Comparison of ENCODE assay signal across 17 cellular contexts in the genomic region with DNA sequence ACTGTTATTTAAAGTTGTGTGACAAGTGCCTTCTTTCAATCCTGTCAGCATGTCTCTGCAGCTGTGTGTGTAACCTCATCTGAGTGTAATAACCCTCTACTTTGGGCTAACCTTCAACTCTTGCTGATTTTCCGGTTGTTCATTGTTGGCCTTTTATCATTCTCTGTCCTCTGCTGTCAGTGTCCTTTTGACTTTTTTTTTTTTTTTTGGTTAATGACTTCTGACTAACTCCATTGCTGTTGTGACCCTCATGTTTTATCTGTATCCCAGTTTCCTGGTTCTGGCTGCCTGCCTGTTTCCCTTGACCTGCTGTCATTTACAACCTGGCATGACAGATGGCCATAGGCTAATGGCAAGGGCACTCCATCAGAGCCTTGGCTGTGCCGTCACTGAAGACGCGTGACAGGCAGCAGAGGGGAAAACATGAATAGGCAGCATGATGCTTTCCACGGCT.
DNase-seq lines count a peak whose midpoint lies in the region; ATAC-seq, FAIRE-seq and TF ChIP-seq lines count a peak whose summit lies in the region.
"Had no signal": no experiment of that assay in that cellular context is flagged by ENCODE, and none has a peak within 500 bp of the region (broad histone marks: within the 10 kb centered on the region; RNA-seq: fewer than 3 reads in every experiment).

No MANE protein-coding gene starts in this region.

- peak; percentile 36 for ATAC-seq in stimulated activated memory B cell treated with anti-CD40 and anti-IgM and Interleukin-4, amounts not matched to agents 10 μg/mL and 1 μg/mL and 100 μg/mL, for 72 hours
- ATAC-seq: gastrocnemius medialis had no signal

- H3K4me1 ChIP-seq in Peyer's patch (peaks cover 0 to 6% (median 0%) of the 10 kb centered on the region in 4 donors), hepatocyte (ENCODE audit: insufficient read depth) (peaks cover 8% of the 10 kb centered on the region)
- H3K4me1 ChIP-seq: gastrocnemius medialis, SJSA1 had no signal

- H3K36me3 Mint-ChIP-seq in stimulated activated memory B cell treated with anti-CD40 and anti-IgM and Interleukin-4, amounts not matched to agents 10 μg/mL and 1 μg/mL and 100 μg/mL, for 72 hours: no peaks in the 10 kb centered on the region

- peak; percentile 68 for DNase-seq in NCI-H2171 (lab: John Stamatoyannopoulos, UW)
- DNase-seq in Peyer's patch: peak in 2 of 3 donors; percentile 71 to 78
- no peak for DNase-seq in hepatocyte (ENCODE audit: low spot score)
- DNase-seq in H54 (ENCODE audit: insufficient read length, low spot score): no peak
- DNase-seq in GM12891 (ENCODE audit: insufficient read length, low spot score): no peak
- DNase-seq in HuH-7.5 (ENCODE audit: low spot score): no peak
- DNase-seq: activated CD4-positive, alpha-beta memory T cell treated with anti-CD3 and anti-CD28 coated beads, Interleukin-2, amount 10 ng/mL, durations not matched to agents 7 days and 5 days; cerebellar nuclear complex; DMS79 treated with DMSO at 0.1 percent for 48 hours; gastrocnemius medialis; NCI-H526 treated with DMSO at 0.1 percent for 48 hours; ovary had no signal

- H3K9me2 ChIP-seq in hepatocyte (replicated peaks; ENCODE audit: insufficient read depth): no peaks in the 10 kb centered on the region

- no peak overlapping the region for H3K27ac Mint-ChIP-seq in stimulated activated memory B cell treated with anti-CD40 and anti-IgM and Interleukin-4, amounts not matched to agents 10 μg/mL and 1 μg/mL and 100 μg/mL, for 72 hours
- H3K27ac Mint-ChIP-seq: activated CD4-positive, alpha-beta memory T cell treated with anti-CD3 and anti-CD28 coated beads, Interleukin-2, amount 10 ng/mL, durations not matched to agents 7 days and 5 days; activated T-helper 1 cell treated with anti-CD3 and anti-CD28 coated beads, Interleukin-12 subunit alpha, Interleukin-12 subunit beta, Interleukin-2, Interleukin-4 antibody, amounts not matched to agents 30 ng/mL and 10 ng/mL and 1 ng/mL, durations not matched to agents 14 hours and 24 hours and 36 hours had no signal

- 64% methylated on average over 5 of the region's 5 CpGs for WGBS in hepatocyte (ENCODE audit: low lambda C conversion rate, missing lambda C conversion rate)

- H3K9me3 ChIP-seq in Peyer's patch (no peaks in the 10 kb centered on the region), hepatocyte (ENCODE audit: low read depth) (no peaks in the 10 kb centered on the region)
- H3K9me3 ChIP-seq: gastrocnemius medialis, ovary, SJSA1 had no signal

- no peaks in the 10 kb centered on the region for H3K79me2 ChIP-seq in hepatocyte

- no peaks in the 10 kb centered on the region for H3K27me3 Mint-ChIP-seq in stimulated activated memory B cell treated with anti-CD40 and anti-IgM and Interleukin-4, amounts not matched to agents 10 μg/mL and 1 μg/mL and 100 μg/mL, for 72 hours

- H3K4me2 ChIP-seq in hepatocyte: no peak overlapping the region

- no peaks in the 10 kb centered on the region for H3K36me3 ChIP-seq in Peyer's patch
- no peaks in the 10 kb centered on the region for H3K36me3 ChIP-seq in hepatocyte (replicated peaks; ENCODE audit: insufficient read depth, low read depth)
- H3K36me3 ChIP-seq: gastrocnemius medialis, ovary, SJSA1 had no signal

- H3K4me1 Mint-ChIP-seq in stimulated activated memory B cell treated with anti-CD40 and anti-IgM and Interleukin-4, amounts not matched to agents 10 μg/mL and 1 μg/mL and 100 μg/mL, for 72 hours: peaks cover 2% of the 10 kb centered on the region

- H3K4me3 ChIP-seq in Peyer's patch (no peak overlapping the region), hepatocyte (no peak overlapping the region)
- H3K4me3 ChIP-seq: gastrocnemius medialis, ovary, SJSA1 had no signal

- FAIRE-seq in H54 (lab: Jason Lieb, UNC) (no peak), GM12891 (lab: Jason Lieb, UNC) (no peak)
- FAIRE-seq: H1, TTC549 had no signal

- no peak overlapping the region for H2AFZ ChIP-seq in hepatocyte

- no peaks in the 10 kb centered on the region for H3K27me3 ChIP-seq in Peyer's patch
- H3K27me3 ChIP-seq in hepatocyte: no peaks in the 10 kb centered on the region
- H3K27me3 ChIP-seq: gastrocnemius medialis, ovary, SJSA1 had no signal

- TF ChIP-seq POLR2A in Peyer's patch (IDR thresholded peaks at IDR 0.05) (no peak), H54 (IDR thresholded peaks at IDR 0.05; ENCODE audit: low read depth, low read length) (no peak), GM12891 (IDR thresholded peaks at IDR 0.05; ENCODE audit: low read depth, low read length) (no peak)

- H3K27ac ChIP-seq in Peyer's patch: peak overlapping the region in 1 of 4 donors; percentile 19
- H3K27ac ChIP-seq in hepatocyte: peak overlapping the region; percentile 42
- H3K27ac ChIP-seq: gastrocnemius medialis, ovary, SJSA1 had no signal

- no peak overlapping the region for H3K4me3 Mint-ChIP-seq in stimulated activated memory B cell treated with anti-CD40 and anti-IgM and Interleukin-4, amounts not matched to agents 10 μg/mL and 1 μg/mL and 100 μg/mL, for 72 hours
- H3K4me3 Mint-ChIP-seq: activated CD4-positive, alpha-beta memory T cell treated with anti-CD3 and anti-CD28 coated beads, Interleukin-2, amount 10 ng/mL, durations not matched to agents 7 days and 5 days; activated T-helper 1 cell treated with anti-CD3 and anti-CD28 coated beads, Interleukin-12 subunit alpha, Interleukin-12 subunit beta, Interleukin-2, Interleukin-4 antibody, amounts not matched to agents 30 ng/mL and 10 ng/mL and 1 ng/mL, durations not matched to agents 14 hours and 24 hours and 36 hours had no signal

- TF ChIP-seq CTCF in Peyer's patch (IDR thresholded peaks at IDR 0.05) (no peak), hepatocyte (IDR thresholded peaks at IDR 0.05; ENCODE audit: poor library complexity) (no peak)

- peaks cover 6% of the 10 kb centered on the region for H3K9me3 Mint-ChIP-seq in stimulated activated memory B cell treated with anti-CD40 and anti-IgM and Interleukin-4, amounts not matched to agents 10 μg/mL and 1 μg/mL and 100 μg/mL, for 72 hours

- no peaks in the 10 kb centered on the region for H4K20me1 ChIP-seq in hepatocyte (ENCODE audit: insufficient read depth, poor library complexity, severe bottlenecking)

TF ChIP-seq in GM12891, 5 proteins besides CTCF, POLR2A, EP300 and RAD21:
- TF ChIP-seq POLR2AphosphoS5 (IDR thresholded peaks at IDR 0.05; ENCODE audit: low read depth, low read length) (no peak), POU2F2 (IDR thresholded peaks at IDR 0.05; ENCODE audit: low read depth, low read length) (no peak), PAX5 (IDR thresholded peaks at IDR 0.05; ENCODE audit: insufficient read depth, low read length, severe bottlenecking) (no peak), SPI1 (IDR thresholded peaks at IDR 0.05; ENCODE audit: low read depth, low read length) (no peak), TAF1 (IDR thresholded peaks at IDR 0.05; ENCODE audit: low read depth, low read length) (no peak)

Comparison
In these comparisons a context has a peak if more than half of its experiments do, and no peak if none do; other contexts are left out.
1. DNase-seq: peak in NCI-H2171 (single experiment) and Peyer's patch (2 of 3); none in hepatocyte (single experiment), H54 (single experiment), GM12891 (single experiment) and HuH-7.5 (single experiment).